Comparison of ENCODE assay signal across 1 cellular context in the genomic region with DNA sequence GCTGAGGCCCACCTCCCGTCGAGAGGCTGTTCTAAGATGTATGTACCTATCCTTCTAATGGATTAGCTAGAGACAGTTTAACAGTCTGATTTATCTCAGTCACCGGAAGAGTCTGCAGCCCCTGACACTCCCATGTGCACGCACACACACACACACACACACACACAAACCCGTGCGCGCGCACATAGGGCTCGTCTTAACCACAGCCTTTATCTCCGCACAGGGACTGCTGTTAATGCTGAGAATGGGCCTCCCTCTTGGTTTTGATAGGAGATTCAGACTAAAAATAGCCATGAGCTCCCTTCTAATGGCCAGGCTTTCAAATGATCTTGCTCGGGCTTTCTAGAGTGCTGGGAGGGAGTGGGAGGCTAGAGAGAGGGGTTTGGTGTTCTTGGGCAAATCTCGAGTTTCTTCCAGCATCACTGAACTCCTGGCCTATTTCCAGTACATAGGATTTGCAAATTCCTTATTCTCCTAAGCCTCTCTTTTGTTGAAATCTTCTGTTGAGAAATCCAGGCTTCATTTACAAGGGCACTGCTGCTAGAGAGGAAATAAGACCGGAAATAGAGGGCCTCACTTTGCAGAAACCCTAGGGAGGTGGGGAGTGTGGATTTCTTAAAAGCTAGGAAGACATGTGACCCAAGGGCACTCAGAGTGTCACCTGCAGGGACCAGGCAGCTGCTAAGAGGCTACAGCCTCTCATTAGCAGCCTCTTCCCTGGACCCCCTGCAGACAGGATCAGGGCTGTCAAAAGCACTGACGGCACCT.
TF ChIP-seq lines count a peak whose summit lies in the region.

No MANE protein-coding gene starts in this region.

TF ChIP-seq in K562, 482 proteins besides CTCF, POLR2A, EP300 and RAD21 (continued from another document and continues in another):
- TF ChIP-seq, protein P1, sequence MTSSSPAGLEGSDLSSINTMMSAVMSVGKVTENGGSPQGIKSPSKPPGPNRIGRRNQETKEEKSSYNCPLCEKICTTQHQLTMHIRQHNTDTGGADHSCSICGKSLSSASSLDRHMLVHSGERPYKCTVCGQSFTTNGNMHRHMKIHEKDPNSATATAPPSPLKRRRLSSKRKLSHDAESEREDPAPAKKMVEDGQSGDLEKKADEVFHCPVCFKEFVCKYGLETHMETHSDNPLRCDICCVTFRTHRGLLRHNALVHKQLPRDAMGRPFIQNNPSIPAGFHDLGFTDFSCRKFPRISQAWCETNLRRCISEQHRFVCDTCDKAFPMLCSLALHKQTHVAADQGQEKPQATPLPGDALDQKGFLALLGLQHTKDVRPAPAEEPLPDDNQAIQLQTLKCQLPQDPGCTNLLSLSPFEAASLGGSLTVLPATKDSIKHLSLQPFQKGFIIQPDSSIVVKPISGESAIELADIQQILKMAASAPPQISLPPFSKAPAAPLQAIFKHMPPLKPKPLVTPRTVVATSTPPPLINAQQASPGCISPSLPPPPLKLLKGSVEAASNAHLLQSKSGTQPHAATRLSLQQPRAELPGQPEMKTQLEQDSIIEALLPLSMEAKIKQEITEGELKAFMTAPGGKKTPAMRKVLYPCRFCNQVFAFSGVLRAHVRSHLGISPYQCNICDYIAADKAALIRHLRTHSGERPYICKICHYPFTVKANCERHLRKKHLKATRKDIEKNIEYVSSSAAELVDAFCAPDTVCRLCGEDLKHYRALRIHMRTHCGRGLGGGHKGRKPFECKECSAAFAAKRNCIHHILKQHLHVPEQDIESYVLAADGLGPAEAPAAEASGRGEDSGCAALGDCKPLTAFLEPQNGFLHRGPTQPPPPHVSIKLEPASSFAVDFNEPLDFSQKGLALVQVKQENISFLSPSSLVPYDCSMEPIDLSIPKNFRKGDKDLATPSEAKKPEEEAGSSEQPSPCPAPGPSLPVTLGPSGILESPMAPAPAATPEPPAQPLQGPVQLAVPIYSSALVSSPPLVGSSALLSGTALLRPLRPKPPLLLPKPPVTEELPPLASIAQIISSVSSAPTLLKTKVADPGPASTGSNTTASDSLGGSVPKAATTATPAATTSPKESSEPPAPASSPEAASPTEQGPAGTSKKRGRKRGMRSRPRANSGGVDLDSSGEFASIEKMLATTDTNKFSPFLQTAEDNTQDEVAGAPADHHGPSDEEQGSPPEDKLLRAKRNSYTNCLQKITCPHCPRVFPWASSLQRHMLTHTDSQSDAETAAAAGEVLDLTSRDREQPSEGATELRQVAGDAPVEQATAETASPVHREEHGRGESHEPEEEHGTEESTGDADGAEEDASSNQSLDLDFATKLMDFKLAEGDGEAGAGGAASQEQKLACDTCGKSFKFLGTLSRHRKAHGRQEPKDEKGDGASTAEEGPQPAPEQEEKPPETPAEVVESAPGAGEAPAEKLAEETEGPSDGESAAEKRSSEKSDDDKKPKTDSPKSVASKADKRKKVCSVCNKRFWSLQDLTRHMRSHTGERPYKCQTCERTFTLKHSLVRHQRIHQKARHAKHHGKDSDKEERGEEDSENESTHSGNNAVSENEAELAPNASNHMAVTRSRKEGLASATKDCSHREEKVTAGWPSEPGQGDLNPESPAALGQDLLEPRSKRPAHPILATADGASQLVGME (CRISPR knock-in tag; IDR thresholded peaks at IDR 0.05): no peak
- TF ChIP-seq GABPB1 (CRISPR knock-in tag; IDR thresholded peaks at IDR 0.05) (no peak), ZNF274 (IDR thresholded peaks at IDR 0.05; ENCODE audit: borderline replicate concordance, low read depth, low read length) (no peak), ZKSCAN8 (CRISPR knock-in tag; IDR thresholded peaks at IDR 0.05) (0 out of 2 replicates have a peak, but pooled peaks have one; percentile 75), L3MBTL2 (IDR thresholded peaks at IDR 0.05) (peak; percentile 43), CBFA2T2 (conservative IDR thresholded peaks at IDR 0.05) (peak; percentile 92), PRMT5 (CRISPR knock-in tag; IDR thresholded peaks at IDR 0.05) (no peak), ZNF780A (CRISPR knock-in tag; IDR thresholded peaks at IDR 0.05) (no peak), NFXL1 (CRISPR knock-in tag; IDR thresholded peaks at IDR 0.05) (no peak), ZNF764 (CRISPR knock-in tag; IDR thresholded peaks at IDR 0.05; ENCODE audit: low read depth) (no peak), ELF4 (CRISPR knock-in tag; IDR thresholded peaks at IDR 0.05) (peak; percentile 89), CEBPB (tag; IDR thresholded peaks at IDR 0.05) (no peak), ZNF431 (CRISPR knock-in tag; IDR thresholded peaks at IDR 0.05) (no peak), ZBTB7A (IDR thresholded peaks at IDR 0.05; ENCODE audit: borderline replicate concordance, control insufficient read depth, low read depth, low read length) (no peak), ZNF551 (CRISPR knock-in tag; IDR thresholded peaks at IDR 0.05) (no peak)
- TF ChIP-seq, protein P2, sequence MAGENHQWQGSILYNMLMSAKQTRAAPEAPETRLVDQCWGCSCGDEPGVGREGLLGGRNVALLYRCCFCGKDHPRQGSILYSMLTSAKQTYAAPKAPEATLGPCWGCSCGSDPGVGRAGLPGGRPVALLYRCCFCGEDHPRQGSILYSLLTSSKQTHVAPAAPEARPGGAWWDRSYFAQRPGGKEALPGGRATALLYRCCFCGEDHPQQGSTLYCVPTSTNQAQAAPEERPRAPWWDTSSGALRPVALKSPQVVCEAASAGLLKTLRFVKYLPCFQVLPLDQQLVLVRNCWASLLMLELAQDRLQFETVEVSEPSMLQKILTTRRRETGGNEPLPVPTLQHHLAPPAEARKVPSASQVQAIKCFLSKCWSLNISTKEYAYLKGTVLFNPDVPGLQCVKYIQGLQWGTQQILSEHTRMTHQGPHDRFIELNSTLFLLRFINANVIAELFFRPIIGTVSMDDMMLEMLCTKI (IDR thresholded peaks at IDR 0.05; ENCODE audit: partially characterized antibody): no peak
- TF ChIP-seq, protein P3, sequence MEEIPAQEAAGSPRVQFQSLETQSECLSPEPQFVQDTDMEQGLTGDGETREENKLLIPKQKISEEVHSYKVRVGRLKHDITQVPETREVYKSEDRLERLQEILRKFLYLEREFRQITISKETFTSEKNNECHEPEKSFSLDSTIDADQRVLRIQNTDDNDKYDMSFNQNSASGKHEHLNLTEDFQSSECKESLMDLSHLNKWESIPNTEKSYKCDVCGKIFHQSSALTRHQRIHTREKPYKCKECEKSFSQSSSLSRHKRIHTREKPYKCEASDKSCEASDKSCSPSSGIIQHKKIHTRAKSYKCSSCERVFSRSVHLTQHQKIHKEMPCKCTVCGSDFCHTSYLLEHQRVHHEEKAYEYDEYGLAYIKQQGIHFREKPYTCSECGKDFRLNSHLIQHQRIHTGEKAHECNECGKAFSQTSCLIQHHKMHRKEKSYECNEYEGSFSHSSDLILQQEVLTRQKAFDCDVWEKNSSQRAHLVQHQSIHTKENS (CRISPR knock-in tag; IDR thresholded peaks at IDR 0.05): no peak
- TF ChIP-seq, protein P4, sequence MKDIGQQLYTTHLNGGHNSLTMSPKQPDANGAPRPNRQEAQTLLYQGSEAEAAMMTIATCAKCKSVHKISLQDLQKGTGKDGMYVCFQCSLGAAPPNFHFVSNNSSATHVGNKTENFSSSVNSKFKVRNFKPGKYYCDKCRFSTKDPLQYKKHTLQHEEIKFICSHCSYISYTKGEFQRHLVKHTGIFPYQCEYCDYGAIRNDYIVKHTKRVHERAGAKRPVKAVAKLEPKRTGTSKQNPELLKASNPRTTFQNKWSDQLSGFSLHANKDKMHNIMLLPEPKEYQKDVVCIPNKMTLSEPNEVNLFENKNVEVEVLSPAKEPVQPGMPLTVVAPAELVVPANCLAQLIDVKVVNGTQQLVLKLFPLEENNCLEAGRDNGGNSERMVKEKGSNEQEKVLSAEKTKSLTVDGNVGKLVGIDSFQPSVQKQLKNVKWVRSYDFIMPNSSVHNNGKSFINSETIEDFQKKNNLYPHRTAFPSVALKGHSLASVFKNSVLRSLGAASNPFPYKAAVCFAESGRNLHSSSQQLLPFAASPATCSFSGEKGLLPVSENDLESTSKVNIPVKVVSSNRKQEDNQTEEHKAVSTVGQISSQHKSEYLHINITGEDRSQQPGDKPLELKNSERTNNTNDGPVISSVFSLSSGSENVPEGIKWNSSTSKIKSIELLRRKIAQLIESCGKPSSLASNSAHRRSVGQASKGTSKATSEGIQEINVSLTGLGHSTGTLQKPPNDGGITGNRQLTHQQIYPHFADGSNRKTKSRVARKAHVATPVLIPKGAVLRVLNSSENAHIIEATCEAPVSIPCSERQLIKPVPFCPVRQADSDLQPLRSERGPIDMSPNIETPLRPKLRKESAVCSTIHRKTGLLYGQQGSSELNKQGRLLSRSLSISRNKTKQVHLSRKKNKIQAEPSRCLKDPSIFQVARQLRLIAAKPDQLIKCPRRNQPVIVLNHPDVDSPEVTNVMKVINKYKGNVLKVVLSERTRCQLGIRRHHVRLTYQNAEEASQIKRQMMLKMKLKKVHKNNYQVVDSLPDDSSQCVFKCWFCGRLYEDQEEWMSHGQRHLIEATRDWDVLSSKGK (CRISPR knock-in tag; IDR thresholded peaks at IDR 0.05): no peak
- TF ChIP-seq, protein P5, sequence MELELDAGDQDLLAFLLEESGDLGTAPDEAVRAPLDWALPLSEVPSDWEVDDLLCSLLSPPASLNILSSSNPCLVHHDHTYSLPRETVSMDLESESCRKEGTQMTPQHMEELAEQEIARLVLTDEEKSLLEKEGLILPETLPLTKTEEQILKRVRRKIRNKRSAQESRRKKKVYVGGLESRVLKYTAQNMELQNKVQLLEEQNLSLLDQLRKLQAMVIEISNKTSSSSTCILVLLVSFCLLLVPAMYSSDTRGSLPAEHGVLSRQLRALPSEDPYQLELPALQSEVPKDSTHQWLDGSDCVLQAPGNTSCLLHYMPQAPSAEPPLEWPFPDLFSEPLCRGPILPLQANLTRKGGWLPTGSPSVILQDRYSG (tag; conservative IDR thresholded peaks at IDR 0.05; ENCODE audit: low read depth): no peak
- TF ChIP-seq, protein P6, sequence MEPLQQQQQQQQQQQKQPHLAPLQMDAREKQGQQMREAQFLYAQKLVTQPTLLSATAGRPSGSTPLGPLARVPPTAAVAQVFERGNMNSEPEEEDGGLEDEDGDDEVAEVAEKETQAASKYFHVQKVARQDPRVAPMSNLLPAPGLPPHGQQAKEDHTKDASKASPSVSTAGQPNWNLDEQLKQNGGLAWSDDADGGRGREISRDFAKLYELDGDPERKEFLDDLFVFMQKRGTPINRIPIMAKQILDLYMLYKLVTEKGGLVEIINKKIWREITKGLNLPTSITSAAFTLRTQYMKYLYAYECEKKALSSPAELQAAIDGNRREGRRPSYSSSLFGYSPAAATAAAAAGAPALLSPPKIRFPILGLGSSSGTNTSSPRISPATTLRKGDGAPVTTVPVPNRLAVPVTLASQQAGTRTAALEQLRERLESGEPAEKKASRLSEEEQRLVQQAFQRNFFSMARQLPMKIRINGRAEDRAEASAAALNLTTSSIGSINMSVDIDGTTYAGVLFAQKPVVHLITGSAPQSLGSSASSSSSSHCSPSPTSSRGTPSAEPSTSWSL (CRISPR knock-in tag; IDR thresholded peaks at IDR 0.05; ENCODE audit: borderline replicate concordance): no peak
- TF ChIP-seq, protein P7, sequence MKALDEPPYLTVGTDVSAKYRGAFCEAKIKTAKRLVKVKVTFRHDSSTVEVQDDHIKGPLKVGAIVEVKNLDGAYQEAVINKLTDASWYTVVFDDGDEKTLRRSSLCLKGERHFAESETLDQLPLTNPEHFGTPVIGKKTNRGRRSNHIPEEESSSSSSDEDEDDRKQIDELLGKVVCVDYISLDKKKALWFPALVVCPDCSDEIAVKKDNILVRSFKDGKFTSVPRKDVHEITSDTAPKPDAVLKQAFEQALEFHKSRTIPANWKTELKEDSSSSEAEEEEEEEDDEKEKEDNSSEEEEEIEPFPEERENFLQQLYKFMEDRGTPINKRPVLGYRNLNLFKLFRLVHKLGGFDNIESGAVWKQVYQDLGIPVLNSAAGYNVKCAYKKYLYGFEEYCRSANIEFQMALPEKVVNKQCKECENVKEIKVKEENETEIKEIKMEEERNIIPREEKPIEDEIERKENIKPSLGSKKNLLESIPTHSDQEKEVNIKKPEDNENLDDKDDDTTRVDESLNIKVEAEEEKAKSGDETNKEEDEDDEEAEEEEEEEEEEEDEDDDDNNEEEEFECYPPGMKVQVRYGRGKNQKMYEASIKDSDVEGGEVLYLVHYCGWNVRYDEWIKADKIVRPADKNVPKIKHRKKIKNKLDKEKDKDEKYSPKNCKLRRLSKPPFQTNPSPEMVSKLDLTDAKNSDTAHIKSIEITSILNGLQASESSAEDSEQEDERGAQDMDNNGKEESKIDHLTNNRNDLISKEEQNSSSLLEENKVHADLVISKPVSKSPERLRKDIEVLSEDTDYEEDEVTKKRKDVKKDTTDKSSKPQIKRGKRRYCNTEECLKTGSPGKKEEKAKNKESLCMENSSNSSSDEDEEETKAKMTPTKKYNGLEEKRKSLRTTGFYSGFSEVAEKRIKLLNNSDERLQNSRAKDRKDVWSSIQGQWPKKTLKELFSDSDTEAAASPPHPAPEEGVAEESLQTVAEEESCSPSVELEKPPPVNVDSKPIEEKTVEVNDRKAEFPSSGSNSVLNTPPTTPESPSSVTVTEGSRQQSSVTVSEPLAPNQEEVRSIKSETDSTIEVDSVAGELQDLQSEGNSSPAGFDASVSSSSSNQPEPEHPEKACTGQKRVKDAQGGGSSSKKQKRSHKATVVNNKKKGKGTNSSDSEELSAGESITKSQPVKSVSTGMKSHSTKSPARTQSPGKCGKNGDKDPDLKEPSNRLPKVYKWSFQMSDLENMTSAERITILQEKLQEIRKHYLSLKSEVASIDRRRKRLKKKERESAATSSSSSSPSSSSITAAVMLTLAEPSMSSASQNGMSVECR (CRISPR knock-in tag; IDR thresholded peaks at IDR 0.05): no peak
- TF ChIP-seq, protein P8, sequence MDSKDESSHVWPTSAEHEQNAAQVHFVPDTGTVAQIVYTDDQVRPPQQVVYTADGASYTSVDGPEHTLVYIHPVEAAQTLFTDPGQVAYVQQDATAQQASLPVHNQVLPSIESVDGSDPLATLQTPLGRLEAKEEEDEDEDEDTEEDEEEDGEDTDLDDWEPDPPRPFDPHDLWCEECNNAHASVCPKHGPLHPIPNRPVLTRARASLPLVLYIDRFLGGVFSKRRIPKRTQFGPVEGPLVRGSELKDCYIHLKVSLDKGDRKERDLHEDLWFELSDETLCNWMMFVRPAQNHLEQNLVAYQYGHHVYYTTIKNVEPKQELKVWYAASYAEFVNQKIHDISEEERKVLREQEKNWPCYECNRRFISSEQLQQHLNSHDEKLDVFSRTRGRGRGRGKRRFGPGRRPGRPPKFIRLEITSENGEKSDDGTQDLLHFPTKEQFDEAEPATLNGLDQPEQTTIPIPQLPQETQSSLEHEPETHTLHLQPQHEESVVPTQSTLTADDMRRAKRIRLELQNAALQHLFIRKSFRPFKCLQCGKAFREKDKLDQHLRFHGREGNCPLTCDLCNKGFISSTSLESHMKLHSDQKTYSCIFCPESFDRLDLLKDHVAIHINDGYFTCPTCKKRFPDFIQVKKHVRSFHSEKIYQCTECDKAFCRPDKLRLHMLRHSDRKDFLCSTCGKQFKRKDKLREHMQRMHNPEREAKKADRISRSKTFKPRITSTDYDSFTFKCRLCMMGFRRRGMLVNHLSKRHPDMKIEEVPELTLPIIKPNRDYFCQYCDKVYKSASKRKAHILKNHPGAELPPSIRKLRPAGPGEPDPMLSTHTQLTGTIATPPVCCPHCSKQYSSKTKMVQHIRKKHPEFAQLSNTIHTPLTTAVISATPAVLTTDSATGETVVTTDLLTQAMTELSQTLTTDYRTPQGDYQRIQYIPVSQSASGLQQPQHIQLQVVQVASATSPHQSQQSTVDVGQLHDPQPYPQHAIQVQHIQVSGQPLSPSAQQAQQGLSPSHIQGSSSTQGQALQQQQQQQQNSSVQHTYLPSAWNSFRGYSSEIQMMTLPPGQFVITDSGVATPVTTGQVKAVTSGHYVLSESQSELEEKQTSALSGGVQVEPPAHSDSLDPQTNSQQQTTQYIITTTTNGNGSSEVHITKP (IDR thresholded peaks at IDR 0.05; ENCODE audit: partially characterized antibody): no peak
- TF ChIP-seq, protein P9, sequence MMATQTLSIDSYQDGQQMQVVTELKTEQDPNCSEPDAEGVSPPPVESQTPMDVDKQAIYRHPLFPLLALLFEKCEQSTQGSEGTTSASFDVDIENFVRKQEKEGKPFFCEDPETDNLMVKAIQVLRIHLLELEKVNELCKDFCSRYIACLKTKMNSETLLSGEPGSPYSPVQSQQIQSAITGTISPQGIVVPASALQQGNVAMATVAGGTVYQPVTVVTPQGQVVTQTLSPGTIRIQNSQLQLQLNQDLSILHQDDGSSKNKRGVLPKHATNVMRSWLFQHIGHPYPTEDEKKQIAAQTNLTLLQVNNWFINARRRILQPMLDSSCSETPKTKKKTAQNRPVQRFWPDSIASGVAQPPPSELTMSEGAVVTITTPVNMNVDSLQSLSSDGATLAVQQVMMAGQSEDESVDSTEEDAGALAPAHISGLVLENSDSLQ (IDR thresholded peaks at IDR 0.05): peak; percentile 83
